ENCODE assay signal across 11 cellular contexts in the genomic region with DNA sequence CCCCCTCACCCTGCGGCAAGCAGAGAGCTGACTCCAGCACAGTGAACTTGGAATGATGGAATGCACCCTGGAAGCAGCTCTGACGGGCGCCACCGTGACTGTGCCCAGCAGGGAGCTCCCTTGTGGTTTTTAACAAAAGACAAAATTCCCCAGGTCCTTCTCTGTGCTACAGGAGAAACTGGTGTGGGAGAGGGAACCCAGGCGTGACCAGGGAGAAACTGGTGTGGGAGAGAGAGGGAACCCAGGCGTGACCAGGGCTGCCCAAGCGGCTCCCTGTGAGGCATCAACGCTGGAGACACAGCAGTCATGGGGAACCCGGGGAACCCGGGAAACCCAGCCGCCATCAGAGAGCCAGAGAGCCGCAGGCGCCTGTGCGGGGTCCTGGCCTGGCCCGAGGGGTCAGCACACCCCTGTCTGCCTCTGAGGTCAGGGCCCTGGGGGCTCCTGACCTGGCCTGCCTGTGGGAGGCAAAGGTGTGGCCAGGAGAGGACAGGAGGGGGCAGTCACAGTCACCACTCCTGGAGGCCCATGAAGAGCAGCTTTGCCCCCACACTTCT. TPM values are rescaled to one million over a fixed set of nuclear protein-coding genes. Genes with fewer than 3 reads are reported as not detected.
A peak's percentile ranks its signal among the peaks of the same experiment; 100 is the strongest.
DNase-seq lines count a peak whose midpoint lies in the region; ATAC-seq and TF ChIP-seq lines count a peak whose summit lies in the region.
"Had no signal": no experiment of that assay in that cellular context is flagged by ENCODE, and none has a peak within 500 bp of the region (broad histone marks: within the 10 kb centered on the region; RNA-seq: fewer than 3 reads in every experiment).

No MANE protein-coding gene starts in this region.

- no peak for TF ChIP-seq POLR2A in Peyer's patch (IDR thresholded peaks at IDR 0.05)

- no peak for ATAC-seq in stimulated activated naive B cell treated with anti-CD40 and anti-IgM and Interleukin-4, amounts not matched to agents 10 μg/mL and 1 μg/mL and 100 μg/mL, for 72 hours (replicated peaks)
- ATAC-seq: activated T-cell treated with anti-CD3 and anti-CD28 coated beads, Interleukin-2, amount 50 U/mL, for 4 hours; left cardiac atrium had no signal

- no peaks in the 10 kb centered on the region for H3K9me3 ChIP-seq in Peyer's patch

- H3K36me3 Mint-ChIP-seq in stimulated activated naive B cell treated with anti-CD40 and anti-IgM and Interleukin-4, amounts not matched to agents 10 μg/mL and 1 μg/mL and 100 μg/mL, for 72 hours, result peaks cover 51 to 55% of the 10 kb centered on the region in 2 donors

- peaks cover 36 to 62% of the 10 kb centered on the region in 2 donors for H3K4me1 Mint-ChIP-seq in stimulated activated naive B cell treated with anti-CD40 and anti-IgM and Interleukin-4, amounts not matched to agents 10 μg/mL and 1 μg/mL and 100 μg/mL, for 72 hours

- H3K4me3 ChIP-seq in cardiac fibroblast (replicated peaks in 1 of 2; ENCODE audit: low read depth in 2 of 2, low read length in 2 of 2) (no peak overlapping the region), Peyer's patch (no peak overlapping the region)

- H3K27me3 ChIP-seq in Peyer's patch, result peaks cover 0 to 37% of the 10 kb centered on the region in 2 donors

- DNase-seq in NOMO-1 treated with DMSO at 0.1 percent for 48 hours (lab: John Stamatoyannopoulos, UW; ENCODE audit: unreplicated experiment), result peak; percentile 24
- no peak for DNase-seq in NOMO-1 (lab: John Stamatoyannopoulos, UW; ENCODE audit: unreplicated experiment in 2 of 2)
- peak; percentile 49 for DNase-seq in NCI-H345 (lab: John Stamatoyannopoulos, UW)
- DNase-seq in cardiac fibroblast (ENCODE audit: low read depth in 2 of 2), result peak; percentile 28 to 29
- no peak for DNase-seq in stimulated activated naive B cell treated with anti-CD40 and anti-IgM and Interleukin-4, amounts not matched to agents 10 μg/mL and 1 μg/mL and 100 μg/mL, for 72 hours
- DNase-seq in NCI-H524 treated with DMSO at 0.1 percent for 48 hours (lab: John Stamatoyannopoulos, UW), result no peak
- no peak for DNase-seq in Peyer's patch
- no peak for DNase-seq in stimulated activated CD4-positive, alpha-beta T cell treated with anti-CD3 and anti-CD28 coated beads, Interleukin-2, amount 100 ng/mL, for 48 hours
- DNase-seq: activated T-cell treated with anti-CD3 and anti-CD28 coated beads, Interleukin-2, amount 50 U/mL, for 4 hours; Kasumi-1; left cardiac atrium had no signal

- H3K4me1 ChIP-seq in Peyer's patch, result peaks cover 0 to 25% (median 12%) of the 10 kb centered on the region in 4 donors

- peaks cover 0 to 27% (median 0%) of the 10 kb centered on the region in 3 donors for H3K36me3 ChIP-seq in Peyer's patch

- peaks cover 15 to 18% of the 10 kb centered on the region in 2 donors for H3K27me3 Mint-ChIP-seq in stimulated activated naive B cell treated with anti-CD40 and anti-IgM and Interleukin-4, amounts not matched to agents 10 μg/mL and 1 μg/mL and 100 μg/mL, for 72 hours

- peak overlapping the region; percentile 17 to 60 for H3K4me3 Mint-ChIP-seq in stimulated activated naive B cell treated with anti-CD40 and anti-IgM and Interleukin-4, amounts not matched to agents 10 μg/mL and 1 μg/mL and 100 μg/mL, for 72 hours
- H3K4me3 Mint-ChIP-seq: activated T-cell treated with anti-CD3 and anti-CD28 coated beads, Interleukin-2, amount 50 U/mL, for 4 hours had no signal

- no peak for TF ChIP-seq CTCF in cardiac fibroblast (IDR thresholded peaks at IDR 0.05; ENCODE audit: low read depth, low read length)
- no peak for TF ChIP-seq CTCF in Peyer's patch (IDR thresholded peaks at IDR 0.05)

- H3K27ac ChIP-seq in Peyer's patch, result no peak overlapping the region

- peak overlapping the region; percentile 31 for H3K27ac Mint-ChIP-seq in stimulated activated naive B cell treated with anti-CD40 and anti-IgM and Interleukin-4, amounts not matched to agents 10 μg/mL and 1 μg/mL and 100 μg/mL, for 72 hours

- no peaks in the 10 kb centered on the region for H3K9me3 Mint-ChIP-seq in stimulated activated naive B cell treated with anti-CD40 and anti-IgM and Interleukin-4, amounts not matched to agents 10 μg/mL and 1 μg/mL and 100 μg/mL, for 72 hours
- H3K9me3 Mint-ChIP-seq: activated T-cell treated with anti-CD3 and anti-CD28 coated beads, Interleukin-2, amount 50 U/mL, for 4 hours had no signal

RNA-seq across cellular contexts. Expression of a gene that starts 3.1 kb away (rescaled TPM):
- total RNA-seq in Peyer's patch, result 10 to 100 TPM in 1 of 4 donors, 1 to 10 TPM in 3; 1.6 to 28.1 (median 2.4) TPM

RNA-seq across cellular contexts. Expression of a gene that starts 47.0 kb away (rescaled TPM):
- total RNA-seq in Peyer's patch, result 100 to 1,000 TPM in 2 of 4 donors, 10 to 100 TPM in 2; 75.9 to 114 (median 96.0) TPM

Comparison
In these comparisons a context has a peak if more than half of its experiments do, and no peak if none do; other contexts are left out.
1. DNase-seq: peak in NOMO-1 treated with DMSO at 0.1 percent for 48 hours (single experiment), NCI-H345 (single experiment) and cardiac fibroblast (2 of 2); none in NOMO-1 (0 of 2), stimulated activated naive B cell treated with anti-CD40 and anti-IgM and Interleukin-4, amounts not matched to agents 10 μg/mL and 1 μg/mL and 100 μg/mL, for 72 hours (single experiment), NCI-H524 treated with DMSO at 0.1 percent for 48 hours (single experiment), Peyer's patch (0 of 3) and stimulated activated CD4-positive, alpha-beta T cell treated with anti-CD3 and anti-CD28 coated beads, Interleukin-2, amount 100 ng/mL, for 48 hours (0 of 2).